Comparison of ENCODE assay signal across 15 cellular contexts in the genomic region with DNA sequence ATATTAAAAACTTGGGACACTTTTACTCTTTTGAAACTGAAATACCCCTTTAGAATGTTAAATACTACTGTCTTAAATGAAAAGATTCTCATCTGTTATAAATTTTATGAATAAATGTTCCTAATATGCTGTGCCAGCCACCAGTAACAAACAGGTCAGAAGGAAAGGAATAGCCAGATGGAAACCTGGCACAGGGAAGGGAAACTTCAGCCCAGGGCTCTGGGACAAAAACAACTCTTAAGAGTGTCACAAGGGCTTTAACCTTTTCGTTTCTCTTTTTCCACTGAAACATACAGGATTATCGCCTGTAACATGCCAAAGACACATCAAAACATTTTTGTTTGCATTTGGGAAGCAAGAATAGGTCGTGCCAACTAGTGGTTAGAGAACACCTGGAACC.
DNase-seq lines count a peak whose midpoint lies in the region; ATAC-seq, FAIRE-seq and TF ChIP-seq lines count a peak whose summit lies in the region.
"Had no signal": no experiment of that assay in that cellular context is flagged by ENCODE, and none has a peak within 500 bp of the region (broad histone marks: within the 10 kb centered on the region; RNA-seq: fewer than 3 reads in every experiment).

No MANE protein-coding gene starts in this region.

- no peak overlapping the region for H3K27ac Mint-ChIP-seq in neural progenitor cell

- H3K4me1 Mint-ChIP-seq in neural progenitor cell = no peaks in the 10 kb centered on the region

- intact Hi-C loops in endothelial cell of umbilical vein (cut with micrococcal nuclease) (no loop called here), right cardiac atrium (cut with DNase I) (no loop called here), gastrocnemius medialis (cut with DNase I; ENCODE audit: low total_unique reads) (loop anchor here (2.0 to 10.0 kb wide), 2 partner anchors 140 to 188 kb away; partner anchors contain the start of gene RFX7)

- H3K27me3 Mint-ChIP-seq in neural progenitor cell (ENCODE audit: insufficient read depth, low read depth) = no peaks in the 10 kb centered on the region

- H3K4me1 ChIP-seq in Karpas-422 (ENCODE audit: low read length) (peaks cover 42% of the 10 kb centered on the region), endothelial cell of umbilical vein (ENCODE audit: control insufficient read depth, extremely low read depth, insufficient read depth, low read length) (no peaks in the 10 kb centered on the region), right cardiac atrium (ENCODE audit: control insufficient read depth, insufficient read depth, low read length) (no peaks in the 10 kb centered on the region), gastrocnemius medialis (peaks cover 67 to 78% of the 10 kb centered on the region in 2 donors), neural progenitor cell (peaks cover 11% of the 10 kb centered on the region)

- peak overlapping the region; percentile 91; the same call in 1 of the 2 replicates for H3K27ac ChIP-seq in Karpas-422 (ENCODE audit: low read length)
- no peak overlapping the region for H3K27ac ChIP-seq in endothelial cell of umbilical vein (ENCODE audit: insufficient read depth, low read depth, low read length)
- H3K27ac ChIP-seq in right cardiac atrium (ENCODE audit: low read length) = no peak overlapping the region
- peak overlapping the region; percentile 80 to 92 (median 86) for H3K27ac ChIP-seq in gastrocnemius medialis
- H3K27ac ChIP-seq in neural progenitor cell = no peak overlapping the region

- no peak overlapping the region for H3K4me3 Mint-ChIP-seq in neural progenitor cell

- CTCF ChIA-PET in endothelial cell of umbilical vein (lab: Charles Lee) = interaction anchor here (1.0 to 1.4 kb wide), 2 partner anchors 10 to 15 kb away, joined by 3 to 5 read pairs; no protein-coding TSS in a partner anchor

- no peaks in the 10 kb centered on the region for H4K20me1 ChIP-seq in Karpas-422 (ENCODE audit: insufficient read depth, low read depth, low read length)
- H4K20me1 ChIP-seq in endothelial cell of umbilical vein (replicated peaks; ENCODE audit: control insufficient read depth, extremely low read depth, insufficient read depth, low read length) = no peaks in the 10 kb centered on the region
- H4K20me1 ChIP-seq in neural progenitor cell (ENCODE audit: low read depth) = no peaks in the 10 kb centered on the region

- peaks cover 4% of the 10 kb centered on the region for H3K9me3 Mint-ChIP-seq in neural progenitor cell

- no peak overlapping the region for H3K4me2 ChIP-seq in Karpas-422 (ENCODE audit: low read depth, low read length, poor library complexity, severe bottlenecking)
- H3K4me2 ChIP-seq in endothelial cell of umbilical vein (ENCODE audit: insufficient read depth, low read length) = no peak overlapping the region
- H3K4me2 ChIP-seq in neural progenitor cell = no peak overlapping the region

- no peaks in the 10 kb centered on the region for H3F3A ChIP-seq in neural progenitor cell (ENCODE audit: low read depth)

- ATAC-seq in right cardiac atrium (peak; percentile 82 to 86), gastrocnemius medialis (peak; percentile 74 to 77), GM18870 (IDR thresholded peaks at IDR 0.05; ENCODE audit: unreplicated experiment) (no peak)

- H3K36me3 ChIP-seq in Karpas-422 (ENCODE audit: insufficient read depth, low read length) (peaks cover 47% of the 10 kb centered on the region), endothelial cell of umbilical vein (ENCODE audit: control insufficient read depth in 2 of 2, extremely low read depth in 1 of 2, insufficient read depth in 2 of 2, low read length in 2 of 2) (peaks cover 0 to 3% of the 10 kb centered on the region in 2 experiments), gastrocnemius medialis (peaks cover 0 to under 1% of the 10 kb centered on the region in 2 donors), neural progenitor cell (peaks cover 6% of the 10 kb centered on the region)

- in situ Hi-C loops in gastrocnemius medialis (cut with MboI; ENCODE audit: low sequenced_read_pairs in 4 of 4) = no loop called here

- no peak overlapping the region for H3K4me3 ChIP-seq in Karpas-422 (ENCODE audit: low read length)
- H3K4me3 ChIP-seq in endothelial cell of umbilical vein (replicated peaks in 1 of 3; ENCODE audit: insufficient read depth in 1 of 3, low read depth in 1 of 3, low read length in 3 of 3) = no peak overlapping the region
- H3K4me3 ChIP-seq in right cardiac atrium (ENCODE audit: low read length) = no peak overlapping the region
- H3K4me3 ChIP-seq in gastrocnemius medialis = peak overlapping the region in 3 of 4 donors; percentile 10 to 18 (median 16)
- H3K4me3 ChIP-seq in neural progenitor cell = no peak overlapping the region

- H3K9me3 ChIP-seq in Karpas-422 (ENCODE audit: low read length) = no peaks in the 10 kb centered on the region
- H3K9me3 ChIP-seq in endothelial cell of umbilical vein (replicated peaks; ENCODE audit: control insufficient read depth, insufficient read depth, low read length) = no peaks in the 10 kb centered on the region
- no peaks in the 10 kb centered on the region for H3K9me3 ChIP-seq in right cardiac atrium (ENCODE audit: control insufficient read depth, low read length)
- no peaks in the 10 kb centered on the region for H3K9me3 ChIP-seq in gastrocnemius medialis
- no peaks in the 10 kb centered on the region for H3K9me3 ChIP-seq in neural progenitor cell (ENCODE audit: low read depth)

- 54% methylated on average over 3 of the region's 3 CpGs for WGBS in right cardiac atrium

- H2AFZ ChIP-seq in Karpas-422 (ENCODE audit: low read length) (no peak overlapping the region), endothelial cell of umbilical vein (ENCODE audit: low read depth, low read length) (no peak overlapping the region), neural progenitor cell (replicated peaks) (no peak overlapping the region)

- H3K79me2 ChIP-seq in Karpas-422 (ENCODE audit: low read length) (peaks cover 68% of the 10 kb centered on the region), endothelial cell of umbilical vein (ENCODE audit: control insufficient read depth, insufficient read depth, low read length) (no peaks in the 10 kb centered on the region), neural progenitor cell (ENCODE audit: low read depth) (peaks cover 25% of the 10 kb centered on the region)

- no peaks in the 10 kb centered on the region for H3K9me1 ChIP-seq in endothelial cell of umbilical vein (replicated peaks; ENCODE audit: control insufficient read depth, extremely low read depth, insufficient read depth, low read length)

- no peaks in the 10 kb centered on the region for H3K9me2 ChIP-seq in Karpas-422 (replicated peaks; ENCODE audit: insufficient read depth, low read length)

- no peak for TF ChIP-seq POLR2A in endothelial cell of umbilical vein (IDR thresholded peaks at IDR 0.05; ENCODE audit: low read depth, low read length)
- TF ChIP-seq POLR2A in gastrocnemius medialis (IDR thresholded peaks at IDR 0.05) = no peak

- TF ChIP-seq CTCF in endothelial cell of umbilical vein (IDR thresholded peaks at IDR 0.05; ENCODE audit: extremely low read depth in 1 of 2, insufficient read depth in 1 of 2, low read depth in 1 of 2, low read length in 2 of 2) (no peak), gastrocnemius medialis (IDR thresholded peaks at IDR 0.05 in 4 of 5, conservative IDR thresholded peaks at IDR 0.05 in 1 of 5) (no peak), neural progenitor cell (IDR thresholded peaks at IDR 0.05) (no peak)

- H3K27me3 ChIP-seq in Karpas-422 (ENCODE audit: low read length) (no peaks in the 10 kb centered on the region), endothelial cell of umbilical vein (ENCODE audit: control insufficient read depth in 2 of 2, insufficient read depth in 2 of 2, low read length in 2 of 2) (no peaks in the 10 kb centered on the region), right cardiac atrium (ENCODE audit: control insufficient read depth, insufficient read depth) (no peaks in the 10 kb centered on the region), gastrocnemius medialis (no peaks in the 10 kb centered on the region), neural progenitor cell (no peaks in the 10 kb centered on the region)

- H3K36me3 Mint-ChIP-seq in neural progenitor cell = peaks cover 16% of the 10 kb centered on the region

- POLR2A ChIA-PET in endothelial cell of umbilical vein (lab: Charles Lee) = no interaction called here

- H3K9ac ChIP-seq in Karpas-422 (ENCODE audit: low read length) (no peak overlapping the region), endothelial cell of umbilical vein (replicated peaks; ENCODE audit: extremely low read depth, insufficient read depth, low read length) (no peak overlapping the region), neural progenitor cell (no peak overlapping the region)

- BruUV-seq in endothelial cell of umbilical vein (replicated peaks; lab: Mats Ljungman, UMichigan) = no TSS peak

- DNase-seq in Karpas-422 (no peak), endothelial cell of umbilical vein (ENCODE audit: low read depth, low spot score) (peak; percentile 47), right cardiac atrium (no peak), gastrocnemius medialis (peak; percentile 50 to 51), NCI-H226 (no peak), neural progenitor cell (ENCODE audit: low spot score) (no peak), T1000 (lab: John Stamatoyannopoulos, UW) (no peak)
- DNase-seq: AML-193, NCI-H1436 treated with DMSO at 0.1 percent for 48 hours, NCI-H2081 treated with DMSO at 0.1 percent for 48 hours, NCI-H526, RPMI8226 had no signal

- dilution Hi-C loops in endothelial cell of umbilical vein (cut with MboI; ENCODE audit: extremely low pct_ligation_motif_present, low sequenced_read_pairs) = no loop called here

- no peak for FAIRE-seq in endothelial cell of umbilical vein (lab: Jason Lieb, UNC)
- FAIRE-seq: H1, HTR-8/SVneo had no signal

TF ChIP-seq in endothelial cell of umbilical vein, 7 proteins besides CTCF, POLR2A, EP300 and RAD21:
- no peak for TF ChIP-seq POLR2AphosphoS5 (IDR thresholded peaks at IDR 0.05; ENCODE audit: insufficient read depth, low read depth, low read length)
- no peak for TF ChIP-seq MYC (IDR thresholded peaks at IDR 0.05; ENCODE audit: low read depth, low read length)
- TF ChIP-seq FOS (IDR thresholded peaks at IDR 0.05; ENCODE audit: borderline replicate concordance, insufficient read depth, low read length) = no peak
- TF ChIP-seq MAX (IDR thresholded peaks at IDR 0.05; ENCODE audit: insufficient read depth, insufficient read length) = no peak
- TF ChIP-seq JUN (IDR thresholded peaks at IDR 0.05; ENCODE audit: borderline replicate concordance, insufficient read depth, insufficient read length, low read depth) = no peak
TF ChIP-seq in endothelial cell of umbilical vein: peak in this region for 0.

Comparison
In these comparisons a context has a peak if more than half of its experiments do, and no peak if none do; other contexts are left out.
1. DNase-seq: peak in endothelial cell of umbilical vein (single experiment) and gastrocnemius medialis (2 of 2); none in Karpas-422 (single experiment), right cardiac atrium (0 of 3), NCI-H226 (single experiment), neural progenitor cell (single experiment) and T1000 (single experiment).
2. H3K27ac ChIP-seq: peak in Karpas-422 (single experiment) and gastrocnemius medialis (4 of 4); none in endothelial cell of umbilical vein (single experiment), right cardiac atrium (single experiment) and neural progenitor cell (single experiment).
3. H3K4me3 ChIP-seq: peak in gastrocnemius medialis (3 of 4); none in Karpas-422 (single experiment), endothelial cell of umbilical vein (0 of 3), right cardiac atrium (single experiment) and neural progenitor cell (single experiment).